7 cellular contexts compared by ENCODE assay signal in the genomic region with DNA sequence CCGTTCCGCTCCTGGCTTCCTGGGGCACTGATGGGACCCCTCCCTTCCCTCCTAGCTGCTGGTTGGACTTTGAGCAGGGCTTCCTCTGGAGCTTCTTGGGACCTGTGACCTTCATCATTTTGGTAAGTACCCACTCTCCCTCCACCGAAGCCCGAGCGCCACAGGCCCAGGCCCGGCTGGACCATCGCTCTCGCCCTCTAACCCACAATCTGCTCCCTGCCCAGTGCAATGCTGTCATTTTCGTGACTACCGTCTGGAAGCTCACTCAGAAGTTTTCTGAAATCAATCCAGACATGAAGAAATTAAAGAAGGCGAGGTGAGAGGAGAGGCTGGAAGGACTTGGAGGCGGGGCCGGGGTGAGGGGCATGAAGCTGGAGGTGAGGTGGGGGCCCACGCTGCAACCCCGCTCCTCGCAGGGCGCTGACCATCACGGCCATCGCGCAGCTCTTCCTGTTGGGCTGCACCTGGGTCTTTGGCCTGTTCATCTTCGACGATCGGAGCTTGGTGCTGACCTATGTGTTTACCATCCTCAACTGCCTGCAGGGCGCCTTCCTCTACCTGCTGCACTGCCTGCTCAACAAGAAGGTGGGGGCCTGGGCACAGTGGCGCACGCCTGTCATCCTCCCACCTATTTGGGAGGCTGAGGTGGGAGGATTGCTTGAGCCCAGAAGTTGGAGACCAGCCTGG. TPM values are rescaled to one million over a fixed set of nuclear protein-coding genes. Genes with fewer than 3 reads are reported as not detected.
DNase-seq lines count a peak whose midpoint lies in the region; ATAC-seq and TF ChIP-seq lines count a peak whose summit lies in the region.

No MANE protein-coding gene starts in this region.

- TF ChIP-seq POLR2A in GM10847 (IDR thresholded peaks at IDR 0.05; ENCODE audit: extremely low read depth, insufficient read length), result peak; percentile 12
- TF ChIP-seq POLR2A in gastrocnemius medialis (IDR thresholded peaks at IDR 0.05), result no peak

- H3K27ac ChIP-seq in OCI-LY1 (ENCODE audit: low read depth, low read length, poor library complexity, severe bottlenecking) (no peak overlapping the region), gastrocnemius medialis (peak overlapping the region; percentile 74 to 82 (median 80))

- peak in 2 of 3 experiments; percentile 9 for DNase-seq in effector memory CD8-positive, alpha-beta T cell
- DNase-seq in gastrocnemius medialis, result no peak
- DNase-seq in LoVo (ENCODE audit: low spot score), result no peak
- no peak for DNase-seq in HFFc6
- no peak for DNase-seq in DMS153 treated with DMSO at 0.1 percent for 48 hours (lab: John Stamatoyannopoulos, UW; ENCODE audit: unreplicated experiment)

- no peaks in the 10 kb centered on the region for H3K27me3 ChIP-seq in OCI-LY1 (ENCODE audit: insufficient read depth, low read length)
- H3K27me3 ChIP-seq in gastrocnemius medialis, result no peaks in the 10 kb centered on the region

- peak overlapping the region; percentile 94 to 98 for H3K27ac Mint-ChIP-seq in effector memory CD8-positive, alpha-beta T cell
- no peak overlapping the region for H3K27ac Mint-ChIP-seq in HFFc6

- no peaks in the 10 kb centered on the region for H3K9me3 ChIP-seq in OCI-LY1 (ENCODE audit: low read length)
- no peaks in the 10 kb centered on the region for H3K9me3 ChIP-seq in gastrocnemius medialis

- no peak for ATAC-seq in effector memory CD8-positive, alpha-beta T cell (replicated peaks)
- no peak for ATAC-seq in gastrocnemius medialis

- H3K27me3 Mint-ChIP-seq in effector memory CD8-positive, alpha-beta T cell, result no peaks in the 10 kb centered on the region
- H3K27me3 Mint-ChIP-seq in HFFc6 (ENCODE audit: insufficient read depth), result peaks cover 11% of the 10 kb centered on the region

- H3K36me3 ChIP-seq in OCI-LY1 (ENCODE audit: insufficient read depth, low read length) (peaks cover 53% of the 10 kb centered on the region), gastrocnemius medialis (peaks cover 0 to 85% of the 10 kb centered on the region in 2 donors)

- no peaks in the 10 kb centered on the region for H3K9me3 Mint-ChIP-seq in effector memory CD8-positive, alpha-beta T cell
- peaks cover 7% of the 10 kb centered on the region; the same call in 1 of the 2 replicates for H3K9me3 Mint-ChIP-seq in HFFc6

- H3K4me1 ChIP-seq in OCI-LY1 (ENCODE audit: insufficient read depth, low read length, severe bottlenecking) (no peaks in the 10 kb centered on the region), gastrocnemius medialis (no peaks in the 10 kb centered on the region)

- intact Hi-C loops in gastrocnemius medialis (cut with DNase I; ENCODE audit: low total_unique reads), result loop anchor here (5.0 kb wide), 1 partner anchor 269 kb away; a partner anchor contains a TSS

- H3K4me3 Mint-ChIP-seq in effector memory CD8-positive, alpha-beta T cell, result peak overlapping the region; percentile 35 to 82
- H3K4me3 Mint-ChIP-seq in HFFc6, result no peak overlapping the region

- H3K9ac ChIP-seq in OCI-LY1 (ENCODE audit: low read length), result no peak overlapping the region

- 0 out of 2 replicates have a peak, but pooled peaks have one; percentile 30 for TF ChIP-seq CTCF in OCI-LY1 (IDR thresholded peaks at IDR 0.05; ENCODE audit: low read length)
- TF ChIP-seq CTCF in gastrocnemius medialis (IDR thresholded peaks at IDR 0.05 in 4 of 5, conservative IDR thresholded peaks at IDR 0.05 in 1 of 5), result no peak
- TF ChIP-seq CTCF in HFFc6 (IDR thresholded peaks at IDR 0.05), result no peak

- no peak overlapping the region for H3K4me3 ChIP-seq in OCI-LY1 (ENCODE audit: low read depth, low read length, poor library complexity, severe bottlenecking)
- H3K4me3 ChIP-seq in gastrocnemius medialis, result no peak overlapping the region

- H3K79me2 ChIP-seq in OCI-LY1 (ENCODE audit: insufficient read depth, low read length), result no peaks in the 10 kb centered on the region

- H3K4me1 Mint-ChIP-seq in effector memory CD8-positive, alpha-beta T cell (ENCODE audit: low read depth in 2 of 2), result peaks cover 26 to 61% of the 10 kb centered on the region in 2 donors
- H3K4me1 Mint-ChIP-seq in HFFc6 (ENCODE audit: low read depth), result peaks cover 11% of the 10 kb centered on the region

- H3K36me3 Mint-ChIP-seq in effector memory CD8-positive, alpha-beta T cell (ENCODE audit: insufficient read depth), result peaks cover 100% of the 10 kb centered on the region
- peaks cover 46% of the 10 kb centered on the region for H3K36me3 Mint-ChIP-seq in HFFc6 (ENCODE audit: low read depth)

- in situ Hi-C loops in gastrocnemius medialis (cut with MboI; ENCODE audit: low sequenced_read_pairs in 4 of 4), result no loop called here

- no peak overlapping the region for H2AFZ ChIP-seq in OCI-LY1 (ENCODE audit: low read length)

- H3F3A ChIP-seq in OCI-LY1 (ENCODE audit: insufficient read depth, low read length), result no peaks in the 10 kb centered on the region

- no peaks in the 10 kb centered on the region for H3K9me2 ChIP-seq in OCI-LY1 (ENCODE audit: low read depth, low read length)

- H3K4me2 ChIP-seq in OCI-LY1 (ENCODE audit: low read length), result no peak overlapping the region

- H4K20me1 ChIP-seq in OCI-LY1 (ENCODE audit: insufficient read depth, low read length), result no peaks in the 10 kb centered on the region

RNA-seq across cellular contexts. Expression of a gene that starts 12.4 kb away (rescaled TPM):
- 10 to 100 TPM; 23.9 to 59.2 (median 41.3) TPM for total RNA-seq in gastrocnemius medialis
- 10 to 100 TPM; 52.5 to 82.7 (median 78.0) TPM for total RNA-seq in HFFc6 (2021; fragmentation: NEBNext Ultra II Directional; extraction: Animal tissue kit (Norgen Biotek cat#: 25700))

RNA-seq across cellular contexts. Expression of a gene that starts 25.5 kb away (rescaled TPM):
- total RNA-seq in gastrocnemius medialis, result 10 to 100 TPM; 22.4 to 49.5 (median 32.6) TPM
- 10 to 100 TPM; 79.7 to 91.9 (median 85.4) TPM for total RNA-seq in HFFc6 (2021; fragmentation: NEBNext Ultra II Directional; extraction: Animal tissue kit (Norgen Biotek cat#: 25700))

RNA-seq across cellular contexts. Expression of a gene that starts 26.3 kb away (rescaled TPM):
- total RNA-seq in gastrocnemius medialis, result 100 to 1,000 TPM in 1 of 4 donors, 10 to 100 TPM in 3; 52.1 to 130 (median 81.3) TPM
- total RNA-seq in HFFc6 (2021; fragmentation: NEBNext Ultra II Directional; extraction: Animal tissue kit (Norgen Biotek cat#: 25700)), result 100 to 1,000 TPM; 132 to 173 (median 149) TPM

Comparison
In these comparisons a context has a peak if more than half of its experiments do, and no peak if none do; other contexts are left out.
1. DNase-seq: peak in effector memory CD8-positive, alpha-beta T cell (2 of 3); none in gastrocnemius medialis (0 of 2), LoVo (single experiment), HFFc6 (single experiment) and DMS153 treated with DMSO at 0.1 percent for 48 hours (single experiment).